In the genomic region with DNA sequence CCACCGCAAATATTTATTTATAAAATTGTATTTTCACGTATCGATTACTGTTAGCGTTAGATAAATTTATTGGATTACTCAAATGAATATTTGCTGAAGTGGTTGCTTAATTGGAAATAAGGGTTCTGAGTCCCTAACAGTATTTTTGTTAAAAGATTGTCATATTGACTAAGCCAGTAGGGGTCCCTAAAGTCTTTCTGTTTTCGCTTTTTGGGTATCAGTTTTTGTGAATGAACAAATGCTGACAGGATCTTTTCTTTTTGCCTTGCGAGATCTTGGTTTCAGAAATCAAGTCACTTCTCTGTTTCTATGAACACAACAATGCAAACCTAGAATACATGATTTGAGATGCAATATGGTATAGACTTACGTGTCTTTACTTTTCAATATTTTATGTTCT, we compare ENCODE assay signal across 1 cellular context.
TF ChIP-seq lines count a peak whose summit lies in the region.

No MANE protein-coding gene starts in this region.

TF ChIP-seq in HepG2, 621 proteins besides CTCF, POLR2A, EP300 and RAD21:
- TF ChIP-seq, protein P1, sequence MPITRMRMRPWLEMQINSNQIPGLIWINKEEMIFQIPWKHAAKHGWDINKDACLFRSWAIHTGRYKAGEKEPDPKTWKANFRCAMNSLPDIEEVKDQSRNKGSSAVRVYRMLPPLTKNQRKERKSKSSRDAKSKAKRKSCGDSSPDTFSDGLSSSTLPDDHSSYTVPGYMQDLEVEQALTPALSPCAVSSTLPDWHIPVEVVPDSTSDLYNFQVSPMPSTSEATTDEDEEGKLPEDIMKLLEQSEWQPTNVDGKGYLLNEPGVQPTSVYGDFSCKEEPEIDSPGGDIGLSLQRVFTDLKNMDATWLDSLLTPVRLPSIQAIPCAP (CRISPR knock-in tag; IDR thresholded peaks at IDR 0.05; ENCODE audit: low read depth), result no peak
- TF ChIP-seq MAFK (conservative IDR thresholded peaks at IDR 0.05 in 1 of 2, IDR thresholded peaks at IDR 0.05 in 1 of 2; ENCODE audit: low read length in 2 of 2) (peak; percentile 26 to 49; a peak in 2 of 4 replicates), STAG1 (CRISPR knock-in tag; IDR thresholded peaks at IDR 0.05) (peak; percentile 42)
